1 cellular context compared by ENCODE assay signal in genomic region chr22:21927174-21927823, GRCh38.
TF ChIP-seq lines count a peak whose summit lies in the region.

No MANE protein-coding gene starts in this region.

TF ChIP-seq in K562, 482 proteins besides CTCF, POLR2A, EP300 and RAD21 (continued from another document and continues in another):
- TF ChIP-seq REST (CRISPR knock-in tag; IDR thresholded peaks at IDR 0.05; ENCODE audit: low read depth) (peak; percentile 68; the same call in 1 of the 2 replicates), MECOM (CRISPR knock-in tag; IDR thresholded peaks at IDR 0.05) (no peak), EZH2 (IDR thresholded peaks at IDR 0.05; ENCODE audit: borderline replicate concordance, low read depth, low read length) (no peak), ZNF324 (CRISPR knock-in tag; IDR thresholded peaks at IDR 0.05) (no peak), TRIM24 (IDR thresholded peaks at IDR 0.05) (no peak), ZKSCAN8 (CRISPR knock-in tag; IDR thresholded peaks at IDR 0.05) (no peak), SRSF1 (IDR thresholded peaks at IDR 0.05; ENCODE audit: low read depth, low read length) (no peak), BMI1 (IDR thresholded peaks at IDR 0.05; ENCODE audit: low read length) (no peak), SOX6 (IDR thresholded peaks at IDR 0.05) (no peak), ZNF511 (CRISPR knock-in tag; IDR thresholded peaks at IDR 0.05) (peak; percentile 77; the same call in 1 of the 2 replicates), KDM2B (CRISPR knock-in tag; IDR thresholded peaks at IDR 0.05) (no peak), KAT8 (IDR thresholded peaks at IDR 0.05; ENCODE audit: low read depth) (no peak), FUS (optimal IDR thresholded peaks at IDR 0.05; ENCODE audit: low read depth, low read length) (no peak), GABPA (tag; conservative IDR thresholded peaks at IDR 0.05; ENCODE audit: low read depth) (no peak), ZNF41 (CRISPR knock-in tag; conservative IDR thresholded peaks at IDR 0.05) (no peak), GABPB2 (CRISPR knock-in tag; conservative IDR thresholded peaks at IDR 0.05) (no peak), RUNX1 (IDR thresholded peaks at IDR 0.05; ENCODE audit: low read depth) (0 out of 2 replicates have a peak, but pooled peaks have one; percentile 11), ZNF668 (CRISPR knock-in tag; IDR thresholded peaks at IDR 0.05) (no peak), ESRRB (CRISPR knock-in tag; IDR thresholded peaks at IDR 0.05; ENCODE audit: borderline replicate concordance) (no peak), BCL6 (CRISPR knock-in tag; IDR thresholded peaks at IDR 0.05) (no peak), TGIF2 (CRISPR knock-in tag; IDR thresholded peaks at IDR 0.05) (no peak), ZBTB7A (IDR thresholded peaks at IDR 0.05; ENCODE audit: borderline replicate concordance, control insufficient read depth, low read depth, low read length) (0 out of 2 replicates have a peak, but pooled peaks have one; percentile 45), PRPF4 (IDR thresholded peaks at IDR 0.05; ENCODE audit: insufficient read depth, low read depth, low read length, poor library complexity, severe bottlenecking) (no peak), NKRF (IDR thresholded peaks at IDR 0.05; ENCODE audit: borderline replicate concordance) (no peak), RBM22 (IDR thresholded peaks at IDR 0.05; ENCODE audit: low read depth, low read length, poor library complexity, severe bottlenecking) (no peak), HINFP (tag; conservative IDR thresholded peaks at IDR 0.05; ENCODE audit: low read depth) (no peak), ZBTB1 (CRISPR knock-in tag; IDR thresholded peaks at IDR 0.05; ENCODE audit: borderline replicate concordance, low read depth) (no peak), PRMT5 (CRISPR knock-in tag; IDR thresholded peaks at IDR 0.05) (0 out of 2 replicates have a peak, but pooled peaks have one; percentile 5), ZFPM2 (CRISPR knock-in tag; IDR thresholded peaks at IDR 0.05) (no peak), SMARCA4 (IDR thresholded peaks at IDR 0.05) (no peak), BRCA1 (IDR thresholded peaks at IDR 0.05) (no peak), BRCA1 (CRISPR knock-in tag; IDR thresholded peaks at IDR 0.05) (no peak), SIX5 (IDR thresholded peaks at IDR 0.05; ENCODE audit: borderline replicate concordance in 1 of 2, insufficient read depth in 1 of 2, low read depth in 1 of 2, low read length in 2 of 2) (no peak), CBFB (CRISPR knock-in tag; IDR thresholded peaks at IDR 0.05) (no peak), DIDO1 (tag; IDR thresholded peaks at IDR 0.05; ENCODE audit: low read depth) (no peak), POLR2G (IDR thresholded peaks at IDR 0.05; ENCODE audit: low read depth, low read length) (peak; percentile 70), NFATC3 (IDR thresholded peaks at IDR 0.05) (no peak), TCF7 (IDR thresholded peaks at IDR 0.05; ENCODE audit: borderline replicate concordance) (peak; percentile 61; the same call in 1 of the 2 replicates), CHCHD3 (CRISPR knock-in tag; IDR thresholded peaks at IDR 0.05) (peak; percentile 74; the same call in 1 of the 2 replicates), MYNN (IDR thresholded peaks at IDR 0.05) (no peak), MYNN (CRISPR knock-in tag; IDR thresholded peaks at IDR 0.05) (no peak), NR0B1 (IDR thresholded peaks at IDR 0.05; ENCODE audit: partially characterized antibody) (no peak), PTBP1 (IDR thresholded peaks at IDR 0.05; ENCODE audit: low read depth, low read length) (no peak), XRCC3 (IDR thresholded peaks at IDR 0.05) (no peak), GATA2 (CRISPR knock-in tag; IDR thresholded peaks at IDR 0.05) (no peak), SIN3A (IDR thresholded peaks at IDR 0.05; ENCODE audit: borderline replicate concordance in 2 of 2, control insufficient read depth in 1 of 2, low read depth in 2 of 2, low read length in 2 of 2) (0 out of 4 replicates have a peak, but pooled peaks of 1 of the 2 experiments have one; percentile 29), ZBTB26 (CRISPR knock-in tag; IDR thresholded peaks at IDR 0.05) (no peak), CGGBP1 (CRISPR knock-in tag; IDR thresholded peaks at IDR 0.05) (no peak), NCOA1 (IDR thresholded peaks at IDR 0.05; ENCODE audit: low read depth) (no peak), ZNF318 (IDR thresholded peaks at IDR 0.05; ENCODE audit: borderline replicate concordance in 1 of 2, low read depth in 1 of 2) (no peak), BRD4 (IDR thresholded peaks at IDR 0.05) (no peak), CHD1 (IDR thresholded peaks at IDR 0.05; ENCODE audit: low read length) (peak; percentile 51), MTA2 (IDR thresholded peaks at IDR 0.05; ENCODE audit: low read depth) (no peak)
